ENCODE assay signal across 1 cellular context in genomic region chrX:81202989-81203388, GRCh38.
TF ChIP-seq lines count a peak whose summit lies in the region.

No MANE protein-coding gene starts in this region.

TF ChIP-seq in K562, 482 proteins besides CTCF, POLR2A, EP300 and RAD21 (continued from another document):
- TF ChIP-seq, protein P1, sequence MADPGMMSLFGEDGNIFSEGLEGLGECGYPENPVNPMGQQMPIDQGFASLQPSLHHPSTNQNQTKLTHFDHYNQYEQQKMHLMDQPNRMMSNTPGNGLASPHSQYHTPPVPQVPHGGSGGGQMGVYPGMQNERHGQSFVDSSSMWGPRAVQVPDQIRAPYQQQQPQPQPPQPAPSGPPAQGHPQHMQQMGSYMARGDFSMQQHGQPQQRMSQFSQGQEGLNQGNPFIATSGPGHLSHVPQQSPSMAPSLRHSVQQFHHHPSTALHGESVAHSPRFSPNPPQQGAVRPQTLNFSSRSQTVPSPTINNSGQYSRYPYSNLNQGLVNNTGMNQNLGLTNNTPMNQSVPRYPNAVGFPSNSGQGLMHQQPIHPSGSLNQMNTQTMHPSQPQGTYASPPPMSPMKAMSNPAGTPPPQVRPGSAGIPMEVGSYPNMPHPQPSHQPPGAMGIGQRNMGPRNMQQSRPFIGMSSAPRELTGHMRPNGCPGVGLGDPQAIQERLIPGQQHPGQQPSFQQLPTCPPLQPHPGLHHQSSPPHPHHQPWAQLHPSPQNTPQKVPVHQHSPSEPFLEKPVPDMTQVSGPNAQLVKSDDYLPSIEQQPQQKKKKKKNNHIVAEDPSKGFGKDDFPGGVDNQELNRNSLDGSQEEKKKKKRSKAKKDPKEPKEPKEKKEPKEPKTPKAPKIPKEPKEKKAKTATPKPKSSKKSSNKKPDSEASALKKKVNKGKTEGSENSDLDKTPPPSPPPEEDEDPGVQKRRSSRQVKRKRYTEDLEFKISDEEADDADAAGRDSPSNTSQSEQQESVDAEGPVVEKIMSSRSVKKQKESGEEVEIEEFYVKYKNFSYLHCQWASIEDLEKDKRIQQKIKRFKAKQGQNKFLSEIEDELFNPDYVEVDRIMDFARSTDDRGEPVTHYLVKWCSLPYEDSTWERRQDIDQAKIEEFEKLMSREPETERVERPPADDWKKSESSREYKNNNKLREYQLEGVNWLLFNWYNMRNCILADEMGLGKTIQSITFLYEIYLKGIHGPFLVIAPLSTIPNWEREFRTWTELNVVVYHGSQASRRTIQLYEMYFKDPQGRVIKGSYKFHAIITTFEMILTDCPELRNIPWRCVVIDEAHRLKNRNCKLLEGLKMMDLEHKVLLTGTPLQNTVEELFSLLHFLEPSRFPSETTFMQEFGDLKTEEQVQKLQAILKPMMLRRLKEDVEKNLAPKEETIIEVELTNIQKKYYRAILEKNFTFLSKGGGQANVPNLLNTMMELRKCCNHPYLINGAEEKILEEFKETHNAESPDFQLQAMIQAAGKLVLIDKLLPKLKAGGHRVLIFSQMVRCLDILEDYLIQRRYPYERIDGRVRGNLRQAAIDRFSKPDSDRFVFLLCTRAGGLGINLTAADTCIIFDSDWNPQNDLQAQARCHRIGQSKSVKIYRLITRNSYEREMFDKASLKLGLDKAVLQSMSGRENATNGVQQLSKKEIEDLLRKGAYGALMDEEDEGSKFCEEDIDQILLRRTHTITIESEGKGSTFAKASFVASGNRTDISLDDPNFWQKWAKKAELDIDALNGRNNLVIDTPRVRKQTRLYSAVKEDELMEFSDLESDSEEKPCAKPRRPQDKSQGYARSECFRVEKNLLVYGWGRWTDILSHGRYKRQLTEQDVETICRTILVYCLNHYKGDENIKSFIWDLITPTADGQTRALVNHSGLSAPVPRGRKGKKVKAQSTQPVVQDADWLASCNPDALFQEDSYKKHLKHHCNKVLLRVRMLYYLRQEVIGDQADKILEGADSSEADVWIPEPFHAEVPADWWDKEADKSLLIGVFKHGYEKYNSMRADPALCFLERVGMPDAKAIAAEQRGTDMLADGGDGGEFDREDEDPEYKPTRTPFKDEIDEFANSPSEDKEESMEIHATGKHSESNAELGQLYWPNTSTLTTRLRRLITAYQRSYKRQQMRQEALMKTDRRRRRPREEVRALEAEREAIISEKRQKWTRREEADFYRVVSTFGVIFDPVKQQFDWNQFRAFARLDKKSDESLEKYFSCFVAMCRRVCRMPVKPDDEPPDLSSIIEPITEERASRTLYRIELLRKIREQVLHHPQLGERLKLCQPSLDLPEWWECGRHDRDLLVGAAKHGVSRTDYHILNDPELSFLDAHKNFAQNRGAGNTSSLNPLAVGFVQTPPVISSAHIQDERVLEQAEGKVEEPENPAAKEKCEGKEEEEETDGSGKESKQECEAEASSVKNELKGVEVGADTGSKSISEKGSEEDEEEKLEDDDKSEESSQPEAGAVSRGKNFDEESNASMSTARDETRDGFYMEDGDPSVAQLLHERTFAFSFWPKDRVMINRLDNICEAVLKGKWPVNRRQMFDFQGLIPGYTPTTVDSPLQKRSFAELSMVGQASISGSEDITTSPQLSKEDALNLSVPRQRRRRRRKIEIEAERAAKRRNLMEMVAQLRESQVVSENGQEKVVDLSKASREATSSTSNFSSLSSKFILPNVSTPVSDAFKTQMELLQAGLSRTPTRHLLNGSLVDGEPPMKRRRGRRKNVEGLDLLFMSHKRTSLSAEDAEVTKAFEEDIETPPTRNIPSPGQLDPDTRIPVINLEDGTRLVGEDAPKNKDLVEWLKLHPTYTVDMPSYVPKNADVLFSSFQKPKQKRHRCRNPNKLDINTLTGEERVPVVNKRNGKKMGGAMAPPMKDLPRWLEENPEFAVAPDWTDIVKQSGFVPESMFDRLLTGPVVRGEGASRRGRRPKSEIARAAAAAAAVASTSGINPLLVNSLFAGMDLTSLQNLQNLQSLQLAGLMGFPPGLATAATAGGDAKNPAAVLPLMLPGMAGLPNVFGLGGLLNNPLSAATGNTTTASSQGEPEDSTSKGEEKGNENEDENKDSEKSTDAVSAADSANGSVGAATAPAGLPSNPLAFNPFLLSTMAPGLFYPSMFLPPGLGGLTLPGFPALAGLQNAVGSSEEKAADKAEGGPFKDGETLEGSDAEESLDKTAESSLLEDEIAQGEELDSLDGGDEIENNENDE (IDR thresholded peaks at IDR 0.05; ENCODE audit: low read depth, low read length), result no peak
